ENCODE assay signal across 18 cellular contexts in the genomic region with DNA sequence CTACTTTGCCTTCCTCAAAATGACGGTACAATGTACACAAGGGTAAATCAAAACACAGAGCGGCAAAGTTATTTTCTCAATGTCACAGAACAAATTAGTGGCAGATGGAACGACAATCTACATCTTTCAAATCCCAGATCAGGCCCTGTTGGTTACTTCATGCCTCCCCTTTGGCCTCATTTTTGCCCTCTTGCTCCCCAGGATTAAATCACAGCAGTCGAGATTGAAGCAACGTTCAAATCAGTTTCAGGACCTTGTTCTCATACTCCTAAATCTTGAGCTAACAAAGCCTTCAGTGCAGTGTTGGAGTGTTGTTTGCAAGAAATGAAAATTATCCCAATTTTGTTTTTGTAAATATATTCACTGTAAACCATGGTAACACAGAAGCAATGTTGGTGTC.
"Had no signal": no experiment of that assay in that cellular context is flagged by ENCODE, and none has a peak within 500 bp of the region (broad histone marks: within the 10 kb centered on the region; RNA-seq: fewer than 3 reads in every experiment).

No MANE protein-coding gene starts in this region.

- H3K27ac ChIP-seq: body of pancreas, lower lobe of right lung, upper lobe of left lung, VCaP had no signal

- ATAC-seq: activated naive CD4-positive, alpha-beta T cell treated with anti-CD3 and anti-CD28 coated beads, Interleukin-2, amount 50 U/mL, for 72 hours; activated T-cell treated with anti-CD3 and anti-CD28 coated beads, Interleukin-2, amount 50 U/mL, for 4 hours; body of pancreas; gastroesophageal sphincter; heart right ventricle; left colon; lower lobe of right lung; stimulated activated naive CD8-positive, alpha-beta T cell treated with anti-CD3 and anti-CD28 coated beads, Interleukin-15, Interleukin-2, amounts not matched to agents 100 U/mL and 50 U/mL, for 24 hours had no signal

- H3K4me3 Mint-ChIP-seq: activated CD4-positive, alpha-beta memory T cell treated with anti-CD3 and anti-CD28 coated beads for 36 hours; activated T-cell treated with anti-CD3 and anti-CD28 coated beads, Interleukin-2, amount 50 U/mL, for 4 hours had no signal

- H3K9me3 Mint-ChIP-seq: activated CD4-positive, alpha-beta memory T cell treated with anti-CD3 and anti-CD28 coated beads for 36 hours; activated naive CD4-positive, alpha-beta T cell treated with anti-CD3 and anti-CD28 coated beads, Interleukin-2, amount 50 U/mL, for 72 hours; activated T-cell treated with anti-CD3 and anti-CD28 coated beads, Interleukin-2, amount 50 U/mL, for 4 hours had no signal

- H3K4me3 ChIP-seq: body of pancreas, gastroesophageal sphincter, heart right ventricle, lower lobe of right lung, skin epidermis, upper lobe of left lung had no signal

- H3K4me1 ChIP-seq: lower lobe of right lung had no signal

- H3K27me3 ChIP-seq: body of pancreas, gastroesophageal sphincter, heart right ventricle, upper lobe of left lung had no signal

- H3K36me3 ChIP-seq: gastroesophageal sphincter, lower lobe of right lung, upper lobe of left lung had no signal

- H3K27ac Mint-ChIP-seq: activated CD4-positive, alpha-beta memory T cell treated with anti-CD3 and anti-CD28 coated beads for 36 hours; activated naive CD4-positive, alpha-beta T cell treated with anti-CD3 and anti-CD28 coated beads, Interleukin-2, amount 50 U/mL, for 72 hours had no signal

- H3K9me3 ChIP-seq: body of pancreas, gastroesophageal sphincter, heart right ventricle, lower lobe of right lung, upper lobe of left lung had no signal

- DNase-seq: activated CD4-positive, alpha-beta memory T cell treated with anti-CD3 and anti-CD28 coated beads for 36 hours; activated effector memory CD4-positive, alpha-beta T cell treated with anti-CD3 and anti-CD28 coated beads, Interleukin-2, amount 50 U/mL, for 16 hours; activated T-cell treated with anti-CD3 and anti-CD28 coated beads, Interleukin-2, amount 50 U/mL, for 4 hours; amniotic stem cell; body of pancreas; central memory CD4-positive, alpha-beta T cell; effector CD8-positive, alpha-beta T cell; heart right ventricle; left colon; lower lobe of right lung; posterior cingulate gyrus; stimulated activated CD4-positive, alpha-beta T cell treated with anti-CD3 and anti-CD28 coated beads, Interleukin-4, amount 100 ng/mL, for 24 hours; stimulated activated naive CD8-positive, alpha-beta T cell treated with anti-CD3 and anti-CD28 coated beads, Interleukin-15, Interleukin-2, amounts not matched to agents 100 U/mL and 50 U/mL, for 24 hours; upper lobe of left lung had no signal

- H3K36me3 Mint-ChIP-seq: activated CD4-positive, alpha-beta memory T cell treated with anti-CD3 and anti-CD28 coated beads for 36 hours; activated naive CD4-positive, alpha-beta T cell treated with anti-CD3 and anti-CD28 coated beads, Interleukin-2, amount 50 U/mL, for 72 hours had no signal
